In the genomic region with DNA sequence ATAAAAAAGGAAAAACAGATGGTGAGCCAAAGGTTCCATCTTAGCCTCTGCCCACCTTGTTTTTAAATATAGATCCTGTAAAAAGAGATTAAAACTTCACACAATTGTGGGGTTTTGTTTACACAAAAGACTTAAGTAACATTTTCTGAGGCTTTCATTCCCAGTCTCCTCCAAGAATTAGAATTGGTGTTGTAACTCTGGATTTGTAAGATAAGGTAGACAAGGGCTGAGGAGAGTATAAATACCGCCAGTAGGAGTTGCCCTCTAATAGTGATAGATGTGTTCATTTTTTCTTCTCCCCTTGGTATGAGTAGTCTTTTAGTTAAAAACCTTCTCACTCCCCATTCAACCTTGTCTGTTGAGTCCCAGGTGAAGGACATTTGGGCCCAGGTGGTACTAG, we compare ENCODE assay signal across 20 cellular contexts. TPM values are rescaled to one million over a fixed set of nuclear protein-coding genes. Genes with fewer than 3 reads are reported as not detected.
DNase-seq lines count a peak whose midpoint lies in the region; ATAC-seq, FAIRE-seq and TF ChIP-seq lines count a peak whose summit lies in the region.
"Had no signal": no experiment of that assay in that cellular context is flagged by ENCODE, and none has a peak within 500 bp of the region (broad histone marks: within the 10 kb centered on the region; RNA-seq: fewer than 3 reads in every experiment).

No MANE protein-coding gene starts in this region.

- no peaks in the 10 kb centered on the region for H3K9me2 ChIP-seq in hepatocyte (replicated peaks; ENCODE audit: insufficient read depth)

- no peaks in the 10 kb centered on the region for H3K9me1 ChIP-seq in K562 (ENCODE audit: control insufficient read depth, insufficient read depth, low read length)

- ATAC-seq in activated CD8-positive, alpha-beta memory T cell treated with anti-CD3 and anti-CD28 coated beads, Interleukin-2, amount 10 ng/mL, durations not matched to agents 7 days and 5 days, result no peak
- peak; percentile 81 for ATAC-seq in K562
- ATAC-seq: CD8-positive, alpha-beta T cell; GM23338 had no signal

- 0 out of 2 replicates have a peak overlapping the region, but pooled peaks have one; percentile 23 for H3K4me2 ChIP-seq in K562 (ENCODE audit: insufficient read depth, low read length)
- H3K4me2 ChIP-seq in hepatocyte, result no peak overlapping the region
- H3K4me2 ChIP-seq: GM23338 had no signal

- CTCF ChIA-PET in activated CD8-positive, alpha-beta memory T cell treated with anti-CD3 and anti-CD28 coated beads, Interleukin-2, amount 10 ng/mL, durations not matched to agents 7 days and 5 days (lab: Charles Lee), result no interaction called here
- CTCF ChIA-PET in K562 (lab: Yijun Ruan, JAX; ENCODE audit: low intra/inter-chr PET ratio), result no interaction called here

- H3K9ac ChIP-seq in K562 (ENCODE audit: insufficient read depth in 1 of 2, low read depth in 2 of 2, low read length in 2 of 2), result no peak overlapping the region

- in situ Hi-C loops in K562 (cut with MboI), result no loop called here

- H3K4me3 Mint-ChIP-seq in activated CD8-positive, alpha-beta memory T cell treated with anti-CD3 and anti-CD28 coated beads, Interleukin-2, amount 10 ng/mL, durations not matched to agents 7 days and 5 days, result no peak overlapping the region
- peak overlapping the region; percentile 33 for H3K4me3 Mint-ChIP-seq in type B pancreatic cell
- H3K4me3 Mint-ChIP-seq in activated T-helper 2 cell treated with anti-CD3 and anti-CD28 coated beads, Interferon-gamma antibody, Interleukin-2, Interleukin-4, amounts not matched to agents 10 μg/mL and 5 μg/mL and 100 μg/mL, durations not matched to agents 14 hours and 24 hours and 36 hours (ENCODE audit: low read depth), result no peak overlapping the region
- H3K4me3 Mint-ChIP-seq: CD14-positive monocyte; CD8-positive, alpha-beta T cell; GM23338; H9 had no signal

- no peak; the same call in 1 of the 2 replicates for TF ChIP-seq EP300 in K562 (IDR thresholded peaks at IDR 0.05; ENCODE audit: low read length)

- TF ChIP-seq CTCF in K562 (IDR thresholded peaks at IDR 0.05 in 2 of 3, conservative IDR thresholded peaks at IDR 0.05 in 1 of 3; ENCODE audit: insufficient read depth in 2 of 3, low read depth in 1 of 3, low read length in 3 of 3) (peak in 1 of 3 experiments; percentile 30; a peak in 1 of 6 replicates), hepatocyte (IDR thresholded peaks at IDR 0.05; ENCODE audit: poor library complexity) (no peak), type B pancreatic cell (conservative IDR thresholded peaks at IDR 0.05) (no peak), lower leg skin (IDR thresholded peaks at IDR 0.05) (no peak)

- H3K9me3 Mint-ChIP-seq in activated CD8-positive, alpha-beta memory T cell treated with anti-CD3 and anti-CD28 coated beads, Interleukin-2, amount 10 ng/mL, durations not matched to agents 7 days and 5 days (ENCODE audit: low read depth), result no peaks in the 10 kb centered on the region
- no peaks in the 10 kb centered on the region for H3K9me3 Mint-ChIP-seq in type B pancreatic cell
- H3K9me3 Mint-ChIP-seq in activated T-helper 2 cell treated with anti-CD3 and anti-CD28 coated beads, Interferon-gamma antibody, Interleukin-2, Interleukin-4, amounts not matched to agents 10 μg/mL and 5 μg/mL and 100 μg/mL, durations not matched to agents 14 hours and 24 hours and 36 hours, result no peaks in the 10 kb centered on the region
- H3K9me3 Mint-ChIP-seq: CD14-positive monocyte; CD8-positive, alpha-beta T cell; GM23338; H9 had no signal

- H3K79me2 ChIP-seq in K562 (ENCODE audit: control insufficient read depth, insufficient read depth, low read length), result peaks cover 77% of the 10 kb centered on the region
- peaks cover 78% of the 10 kb centered on the region for H3K79me2 ChIP-seq in hepatocyte

- peak in 1 of 2 experiments; percentile 24; a peak in 2 of 4 replicates for TF ChIP-seq RAD21 in K562 (CRISPR knock-in tag; conservative IDR thresholded peaks at IDR 0.05 in 1 of 2, IDR thresholded peaks at IDR 0.05 in 1 of 2)

- H3K4me3 ChIP-seq in K562 (no peak overlapping the region), hepatocyte (no peak overlapping the region), lower leg skin (ENCODE audit: low read depth, poor library complexity, severe bottlenecking) (no peak overlapping the region)
- H3K4me3 ChIP-seq: GM23338 had no signal

- no peak for TF ChIP-seq POLR2A in K562 (conservative IDR thresholded peaks at IDR 0.05)
- no peak for TF ChIP-seq POLR2A in lower leg skin (IDR thresholded peaks at IDR 0.05)

- H3K27ac Mint-ChIP-seq in activated CD8-positive, alpha-beta memory T cell treated with anti-CD3 and anti-CD28 coated beads, Interleukin-2, amount 10 ng/mL, durations not matched to agents 7 days and 5 days, result peak overlapping the region; percentile 1
- H3K27ac Mint-ChIP-seq in type B pancreatic cell, result peak overlapping the region; percentile 63
- H3K27ac Mint-ChIP-seq in activated T-helper 2 cell treated with anti-CD3 and anti-CD28 coated beads, Interferon-gamma antibody, Interleukin-2, Interleukin-4, amounts not matched to agents 10 μg/mL and 5 μg/mL and 100 μg/mL, durations not matched to agents 14 hours and 24 hours and 36 hours, result no peak overlapping the region
- H3K27ac Mint-ChIP-seq: CD8-positive, alpha-beta T cell; GM23338; H9 had no signal

- H4K20me1 ChIP-seq in K562 (replicated peaks; ENCODE audit: control insufficient read depth, insufficient read depth, low read length), result no peaks in the 10 kb centered on the region; the same call in 1 of the 2 replicates
- no peaks in the 10 kb centered on the region for H4K20me1 ChIP-seq in hepatocyte (ENCODE audit: insufficient read depth, poor library complexity, severe bottlenecking)

- no TSS peak for BruUV-seq in K562 (replicated peaks; lab: Mats Ljungman, UMichigan)

- peak overlapping the region; percentile 45; the same call in 2 of the 3 replicates for H3K27ac ChIP-seq in K562 (ENCODE audit: extremely low read depth, low read depth, low read length)
- H3K27ac ChIP-seq in hepatocyte, result peak overlapping the region; percentile 2
- H3K27ac ChIP-seq: 22Rv1 had no signal

- peaks cover 17% of the 10 kb centered on the region for H3K36me3 Mint-ChIP-seq in activated CD8-positive, alpha-beta memory T cell treated with anti-CD3 and anti-CD28 coated beads, Interleukin-2, amount 10 ng/mL, durations not matched to agents 7 days and 5 days
- H3K36me3 Mint-ChIP-seq in type B pancreatic cell, result peaks cover 23% of the 10 kb centered on the region
- H3K36me3 Mint-ChIP-seq in activated T-helper 2 cell treated with anti-CD3 and anti-CD28 coated beads, Interferon-gamma antibody, Interleukin-2, Interleukin-4, amounts not matched to agents 10 μg/mL and 5 μg/mL and 100 μg/mL, durations not matched to agents 14 hours and 24 hours and 36 hours (ENCODE audit: low read depth), result peaks cover 15% of the 10 kb centered on the region

- no peaks in the 10 kb centered on the region for H3K27me3 Mint-ChIP-seq in activated CD8-positive, alpha-beta memory T cell treated with anti-CD3 and anti-CD28 coated beads, Interleukin-2, amount 10 ng/mL, durations not matched to agents 7 days and 5 days
- no peaks in the 10 kb centered on the region for H3K27me3 Mint-ChIP-seq in type B pancreatic cell
- H3K27me3 Mint-ChIP-seq in activated T-helper 2 cell treated with anti-CD3 and anti-CD28 coated beads, Interferon-gamma antibody, Interleukin-2, Interleukin-4, amounts not matched to agents 10 μg/mL and 5 μg/mL and 100 μg/mL, durations not matched to agents 14 hours and 24 hours and 36 hours (ENCODE audit: low read depth), result no peaks in the 10 kb centered on the region

- no peak for FAIRE-seq in K562 (lab: Jason Lieb, UNC)
- FAIRE-seq: D721Med, G401.6, GM12891 had no signal

- intact Hi-C loops in K562 (cut with micrococcal nuclease), result no loop called here
- intact Hi-C loops in activated T-helper 2 cell treated with anti-CD3 and anti-CD28 coated beads, Interferon-gamma antibody, Interleukin-2, Interleukin-4, amounts not matched to agents 10 μg/mL and 5 μg/mL and 100 μg/mL, durations not matched to agents 14 hours and 24 hours and 36 hours (cut with micrococcal nuclease), result no loop called here
- intact Hi-C loops in lower leg skin (cut with DNase I; ENCODE audit: low total_unique reads), result no loop called here

- H3K36me3 ChIP-seq in K562 (ENCODE audit: control insufficient read depth, insufficient read depth, low read length), result peaks cover 2% of the 10 kb centered on the region; the same call in 1 of the 3 replicates
- no peaks in the 10 kb centered on the region for H3K36me3 ChIP-seq in hepatocyte (replicated peaks; ENCODE audit: insufficient read depth, low read depth)

- POLR2A ChIA-PET in K562 (lab: Yijun Ruan, JAX), result interaction anchor here (3.2 kb wide), 1 partner anchor 9 kb away, joined by 17 read pairs; the partner anchor contains the start of gene MINDY2

- H3K27me3 ChIP-seq in K562 (ENCODE audit: control insufficient read depth in 2 of 2, insufficient read depth in 2 of 2, low read length in 2 of 2) (no peaks in the 10 kb centered on the region), hepatocyte (no peaks in the 10 kb centered on the region)

- 17% methylated on average over 1 of the region's 1 CpG for WGBS in K562 (ENCODE audit: insufficient coverage, low coverage, missing lambda C conversion rate)
- 82% methylated on average over 1 of the region's 1 CpG for WGBS in hepatocyte (ENCODE audit: low lambda C conversion rate, missing lambda C conversion rate)
- 97 to 100% methylated on average over 1 of the region's 1 CpG for WGBS in lower leg skin, 2 donors

- H2AFZ ChIP-seq in K562 (ENCODE audit: low read depth, low read length), result no peak overlapping the region
- H2AFZ ChIP-seq in hepatocyte, result no peak overlapping the region
- H2AFZ ChIP-seq: GM23338 had no signal

- no peak for DNase-seq in activated CD8-positive, alpha-beta memory T cell treated with anti-CD3 and anti-CD28 coated beads, Interleukin-2, amount 10 ng/mL, durations not matched to agents 7 days and 5 days
- no peak for DNase-seq in activated CD8-positive, alpha-beta memory T cell treated with anti-CD3 and anti-CD28 coated beads, Interleukin-2, amount 50 U/mL, for 4 hours
- DNase-seq in K562 (ENCODE audit: extremely low read depth in 1 of 4, low spot score in 3 of 4), result peak in 3 of 4 experiments; percentile 19 to 59 (median 37)
- DNase-seq in hepatocyte (ENCODE audit: low spot score), result no peak
- DNase-seq in type B pancreatic cell (ENCODE audit: extremely low spot score, unreplicated experiment), result no peak
- no peak for DNase-seq in activated T-helper 2 cell treated with anti-CD3 and anti-CD28 coated beads, Interferon-gamma antibody, Interleukin-2, Interleukin-4, amounts not matched to agents 10 μg/mL and 5 μg/mL and 100 μg/mL, durations not matched to agents 14 hours and 24 hours and 36 hours (ENCODE audit: low spot score)
- no peak for DNase-seq in activated naive CD4-positive, alpha-beta T cell treated with Interleukin-2 at 50 U/mL for 16 hours
- no peak for DNase-seq in lower leg skin (ENCODE audit: low spot score in 2 of 2)
- DNase-seq: CD8-positive, alpha-beta T cell; COR-L47; DMS153; DMS79 treated with DMSO at 0.1 percent for 48 hours; EL; H9 had no signal

- no peaks in the 10 kb centered on the region for H3K9me3 ChIP-seq in K562 (replicated peaks; ENCODE audit: control insufficient read depth, insufficient read depth, low read depth, low read length)
- no peaks in the 10 kb centered on the region for H3K9me3 ChIP-seq in hepatocyte (ENCODE audit: low read depth)

- H3K4me1 ChIP-seq in K562 (replicated peaks in 1 of 2; ENCODE audit: control insufficient read depth in 2 of 2, insufficient read depth in 2 of 2, low read length in 2 of 2), result peaks cover 13 to 24% of the 10 kb centered on the region in 2 experiments; a peak in 4 of 5 replicates
- no peaks in the 10 kb centered on the region for H3K4me1 ChIP-seq in hepatocyte (ENCODE audit: insufficient read depth)

- H3K4me1 Mint-ChIP-seq in activated CD8-positive, alpha-beta memory T cell treated with anti-CD3 and anti-CD28 coated beads, Interleukin-2, amount 10 ng/mL, durations not matched to agents 7 days and 5 days, result peaks cover 6% of the 10 kb centered on the region
- H3K4me1 Mint-ChIP-seq in type B pancreatic cell (ENCODE audit: unreplicated experiment), result no peaks in the 10 kb centered on the region
- peaks cover 8% of the 10 kb centered on the region for H3K4me1 Mint-ChIP-seq in activated T-helper 2 cell treated with anti-CD3 and anti-CD28 coated beads, Interferon-gamma antibody, Interleukin-2, Interleukin-4, amounts not matched to agents 10 μg/mL and 5 μg/mL and 100 μg/mL, durations not matched to agents 14 hours and 24 hours and 36 hours (ENCODE audit: low read depth)
- H3K4me1 Mint-ChIP-seq: GM23338, H9 had no signal

RNA-seq across cellular contexts. Expression of gene MINDY2, which starts 8.5 kb away (rescaled TPM):
- total RNA-seq in activated CD8-positive, alpha-beta memory T cell treated with anti-CD3 and anti-CD28 coated beads, Interleukin-2, amount 10 ng/mL, durations not matched to agents 7 days and 5 days, result 10 to 100 TPM; 12.0 to 16.9 TPM
- 23.4 and 26.8 TPM in 2 replicates for total RNA-seq in K562 (2011; cell fraction: chromatin; rRNA removed; ENCODE audit: low replicate concordance)
- total RNA-seq in K562 (2011; cell fraction: nucleolus; rRNA removed), result 8.7 and 12.1 TPM in 2 replicates
- total RNA-seq in K562 (2011; cell fraction: nucleoplasm; rRNA removed), result 12.0 and 18.9 TPM in 2 replicates
- total RNA-seq in K562 (2014; rRNA removed), result 5.7 and 9.3 TPM in 2 replicates
- 12.5 and 12.6 TPM in 2 replicates for total RNA-seq in K562 (2014; rRNA removed; fragmentation: Illumina TruSeq; extraction: Trizol)
- total RNA-seq in K562 (2015; rRNA removed; fragmentation: Illumina TruSeq; extraction: Trizol), result 10.1 and 11.7 TPM in 2 replicates
- total RNA-seq in K562 (2021), result 9.9 and 12.1 TPM in 2 replicates
- 14.5 and 15.3 TPM in 2 replicates for polyA plus RNA-seq in K562 (2011; rRNA removed)
- 3.6 and 4.5 TPM in 2 replicates for polyA plus RNA-seq in K562 (2011; cell fraction: cytosol; rRNA removed)
- 5.6 and 6.6 TPM in 2 replicates for polyA plus RNA-seq in K562 (2011; cell fraction: nucleus; rRNA removed)
- 5.9 and 8.9 TPM in 2 replicates for polyA plus RNA-seq in K562 (2012)
- 5.7 and 7.2 TPM in 2 replicates for polyA plus RNA-seq in K562 (2014; fragmentation: Illumina TruSeq; extraction: Trizol)
- polyA plus RNA-seq in K562 (2014; fragmentation: Nextera tagmentation; extraction: Ambion mirVana), result 1 to 10 TPM; 2.4 to 3.8 TPM
- 4.0 and 4.9 TPM in 2 replicates for polyA plus RNA-seq in K562 (2014; rRNA removed)
- polyA minus RNA-seq in K562 (2011; rRNA and poly(A)+ RNA removed), result 39.5 and 52.5 TPM in 2 replicates
- 12.9 and 22.1 TPM in 2 replicates for polyA minus RNA-seq in K562 (2011; cell fraction: cytosol; rRNA and poly(A)+ RNA removed)
- polyA minus RNA-seq in K562 (2011; cell fraction: nucleus; rRNA and poly(A)+ RNA removed), result 10.1 and 15.7 TPM in 2 replicates
- total RNA-seq in hepatocyte, result 17.9 and 19.3 TPM in 2 replicates
- 32.3 and 44.2 TPM in 2 replicates for polyA plus RNA-seq in hepatocyte
- 39.8 and 82.1 TPM in 2 replicates for total RNA-seq in type B pancreatic cell (ENCODE audit: low replicate concordance)
- total RNA-seq in activated T-helper 2 cell treated with anti-CD3 and anti-CD28 coated beads, Interferon-gamma antibody, Interleukin-2, Interleukin-4, amounts not matched to agents 10 μg/mL and 5 μg/mL and 100 μg/mL, durations not matched to agents 14 hours and 24 hours and 36 hours, result 10.7 and 11.6 TPM in 2 replicates
- 10 to 100 TPM; 17.9 to 30.5 (median 23.4) TPM for total RNA-seq in lower leg skin

RNA-seq across cellular contexts. Expression of gene ADAM10, which starts 30.0 kb away (rescaled TPM):
- total RNA-seq in activated CD8-positive, alpha-beta memory T cell treated with anti-CD3 and anti-CD28 coated beads, Interleukin-2, amount 10 ng/mL, durations not matched to agents 7 days and 5 days, result 100 to 1,000 TPM; 141 to 151 TPM
- total RNA-seq in K562 (2011; cell fraction: chromatin; rRNA removed; ENCODE audit: low replicate concordance), result 130 and 336 TPM in 2 replicates
- 99.7 and 127 TPM in 2 replicates for total RNA-seq in K562 (2011; cell fraction: nucleolus; rRNA removed)
- 159 and 204 TPM in 2 replicates for total RNA-seq in K562 (2011; cell fraction: nucleoplasm; rRNA removed)
- total RNA-seq in K562 (2014; rRNA removed) (75.8 and 77.6 TPM in 2 replicates), K562 (2014; rRNA removed; fragmentation: Illumina TruSeq; extraction: Trizol) (55.4 and 67.1 TPM in 2 replicates), K562 (2015; rRNA removed; fragmentation: Illumina TruSeq; extraction: Trizol) (47.8 and 53.9 TPM in 2 replicates), K562 (2021) (76.9 and 87.1 TPM in 2 replicates), hepatocyte (125 and 163 TPM in 2 replicates), type B pancreatic cell (ENCODE audit: low replicate concordance) (228 and 438 TPM in 2 replicates), lower leg skin (10 to 100 TPM; 40.4 to 45.1 (median 44.5) TPM)
- polyA plus RNA-seq in K562 (2011; rRNA removed) (128 and 152 TPM in 2 replicates), K562 (2014; fragmentation: Illumina TruSeq; extraction: Trizol) (57.3 and 62.8 TPM in 2 replicates), K562 (2014; fragmentation: Nextera tagmentation; extraction: Ambion mirVana) (10 to 100 TPM; 11.9 to 14.0 TPM), K562 (2014; rRNA removed) (59.9 and 68.8 TPM in 2 replicates), hepatocyte (112 and 121 TPM in 2 replicates)
- 38.4 and 51.8 TPM in 2 replicates for polyA plus RNA-seq in K562 (2011; cell fraction: cytosol; rRNA removed)
- 44.2 and 50.4 TPM in 2 replicates for polyA plus RNA-seq in K562 (2011; cell fraction: nucleus; rRNA removed)
- 87.7 and 112 TPM in 2 replicates for polyA plus RNA-seq in K562 (2012)
- polyA minus RNA-seq in K562 (2011; rRNA and poly(A)+ RNA removed), result 238 and 267 TPM in 2 replicates
- 69.0 and 93.3 TPM in 2 replicates for polyA minus RNA-seq in K562 (2011; cell fraction: cytosol; rRNA and poly(A)+ RNA removed)
- polyA minus RNA-seq in K562 (2011; cell fraction: nucleus; rRNA and poly(A)+ RNA removed), result 76.6 and 134 TPM in 2 replicates
- 136 and 141 TPM in 2 replicates for total RNA-seq in activated T-helper 2 cell treated with anti-CD3 and anti-CD28 coated beads, Interferon-gamma antibody, Interleukin-2, Interleukin-4, amounts not matched to agents 10 μg/mL and 5 μg/mL and 100 μg/mL, durations not matched to agents 14 hours and 24 hours and 36 hours

Comparison
In these comparisons a context has a peak if more than half of its experiments do, and no peak if none do; other contexts are left out.
1. DNase-seq: peak in K562 (3 of 4); none in activated CD8-positive, alpha-beta memory T cell treated with anti-CD3 and anti-CD28 coated beads, Interleukin-2, amount 10 ng/mL, durations not matched to agents 7 days and 5 days (single experiment), activated CD8-positive, alpha-beta memory T cell treated with anti-CD3 and anti-CD28 coated beads, Interleukin-2, amount 50 U/mL, for 4 hours (single experiment), hepatocyte (single experiment), type B pancreatic cell (single experiment), activated T-helper 2 cell treated with anti-CD3 and anti-CD28 coated beads, Interferon-gamma antibody, Interleukin-2, Interleukin-4, amounts not matched to agents 10 μg/mL and 5 μg/mL and 100 μg/mL, durations not matched to agents 14 hours and 24 hours and 36 hours (single experiment), activated naive CD4-positive, alpha-beta T cell treated with Interleukin-2 at 50 U/mL for 16 hours (single experiment) and lower leg skin (0 of 2).